1 cellular context compared by ENCODE assay signal in the genomic region with DNA sequence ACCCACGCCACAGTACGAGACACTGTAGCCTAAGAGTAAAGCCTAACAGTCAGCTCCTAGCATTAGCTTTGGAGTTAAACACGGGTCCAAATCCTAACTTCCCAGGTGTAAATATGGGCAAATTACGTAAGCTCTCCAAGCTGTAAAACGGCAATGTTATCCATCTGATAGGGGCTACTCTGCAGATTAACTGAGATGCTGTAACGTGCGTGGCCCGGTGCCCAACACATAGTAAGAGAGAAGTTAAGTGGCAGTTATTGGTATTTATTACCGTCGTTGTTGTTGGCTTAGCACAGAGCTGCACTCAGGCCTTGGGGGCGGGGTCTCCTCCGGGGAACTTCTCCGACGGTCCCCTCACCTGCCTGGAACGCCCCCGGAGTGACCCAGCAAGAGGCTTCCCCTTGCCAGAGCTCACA.
TF ChIP-seq lines count a peak whose summit lies in the region.

No MANE protein-coding gene starts in this region.

TF ChIP-seq in K562, 482 proteins besides CTCF, POLR2A, EP300 and RAD21:
- TF ChIP-seq ZNF274 (IDR thresholded peaks at IDR 0.05; ENCODE audit: borderline replicate concordance, low read depth, low read length): no peak
- no peak for TF ChIP-seq TAF7 (tag; IDR thresholded peaks at IDR 0.05)
- TF ChIP-seq RBM17 (IDR thresholded peaks at IDR 0.05; ENCODE audit: borderline replicate concordance, low read depth, low read length): no peak
- TF ChIP-seq BCOR (IDR thresholded peaks at IDR 0.05): peak; percentile 68
- no peak for TF ChIP-seq JUN (IDR thresholded peaks at IDR 0.05; ENCODE audit: borderline replicate concordance, low read depth, low read length)
- 0 out of 2 replicates have a peak, but pooled peaks have one; percentile 22 for TF ChIP-seq JUN (CRISPR knock-in tag; IDR thresholded peaks at IDR 0.05; ENCODE audit: borderline replicate concordance)
- peak; percentile 23 for TF ChIP-seq BRD9 (IDR thresholded peaks at IDR 0.05; ENCODE audit: low read depth, partially characterized antibody)
- TF ChIP-seq CEBPG (CRISPR knock-in tag; IDR thresholded peaks at IDR 0.05): 0 out of 2 replicates have a peak, but pooled peaks have one; percentile 38
- no peak for TF ChIP-seq CEBPG (tag; conservative IDR thresholded peaks at IDR 0.05 in 1 of 2, IDR thresholded peaks at IDR 0.05 in 1 of 2)
- peak; percentile 13; the same call in 1 of the 2 replicates for TF ChIP-seq ZNF695 (CRISPR knock-in tag; IDR thresholded peaks at IDR 0.05)
- peak; percentile 44 for TF ChIP-seq CHD4 (IDR thresholded peaks at IDR 0.05; ENCODE audit: insufficient read depth, insufficient replicate concordance, low read depth, low read length, poor library complexity, severe bottlenecking)
- no peak for TF ChIP-seq PYGO2 (tag; IDR thresholded peaks at IDR 0.05)
- TF ChIP-seq, protein P1, sequence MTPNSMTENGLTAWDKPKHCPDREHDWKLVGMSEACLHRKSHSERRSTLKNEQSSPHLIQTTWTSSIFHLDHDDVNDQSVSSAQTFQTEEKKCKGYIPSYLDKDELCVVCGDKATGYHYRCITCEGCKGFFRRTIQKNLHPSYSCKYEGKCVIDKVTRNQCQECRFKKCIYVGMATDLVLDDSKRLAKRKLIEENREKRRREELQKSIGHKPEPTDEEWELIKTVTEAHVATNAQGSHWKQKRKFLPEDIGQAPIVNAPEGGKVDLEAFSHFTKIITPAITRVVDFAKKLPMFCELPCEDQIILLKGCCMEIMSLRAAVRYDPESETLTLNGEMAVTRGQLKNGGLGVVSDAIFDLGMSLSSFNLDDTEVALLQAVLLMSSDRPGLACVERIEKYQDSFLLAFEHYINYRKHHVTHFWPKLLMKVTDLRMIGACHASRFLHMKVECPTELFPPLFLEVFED (CRISPR knock-in tag; conservative IDR thresholded peaks at IDR 0.05): no peak
- TF ChIP-seq EGR1 (conservative IDR thresholded peaks at IDR 0.05): 0 out of 2 replicates have a peak, but pooled peaks have one; percentile 53
- no peak for TF ChIP-seq SMC3 (conservative IDR thresholded peaks at IDR 0.05; ENCODE audit: insufficient read depth, low read depth, low read length)
- TF ChIP-seq ZNF77 (CRISPR knock-in tag; IDR thresholded peaks at IDR 0.05): no peak
- TF ChIP-seq, protein P2, sequence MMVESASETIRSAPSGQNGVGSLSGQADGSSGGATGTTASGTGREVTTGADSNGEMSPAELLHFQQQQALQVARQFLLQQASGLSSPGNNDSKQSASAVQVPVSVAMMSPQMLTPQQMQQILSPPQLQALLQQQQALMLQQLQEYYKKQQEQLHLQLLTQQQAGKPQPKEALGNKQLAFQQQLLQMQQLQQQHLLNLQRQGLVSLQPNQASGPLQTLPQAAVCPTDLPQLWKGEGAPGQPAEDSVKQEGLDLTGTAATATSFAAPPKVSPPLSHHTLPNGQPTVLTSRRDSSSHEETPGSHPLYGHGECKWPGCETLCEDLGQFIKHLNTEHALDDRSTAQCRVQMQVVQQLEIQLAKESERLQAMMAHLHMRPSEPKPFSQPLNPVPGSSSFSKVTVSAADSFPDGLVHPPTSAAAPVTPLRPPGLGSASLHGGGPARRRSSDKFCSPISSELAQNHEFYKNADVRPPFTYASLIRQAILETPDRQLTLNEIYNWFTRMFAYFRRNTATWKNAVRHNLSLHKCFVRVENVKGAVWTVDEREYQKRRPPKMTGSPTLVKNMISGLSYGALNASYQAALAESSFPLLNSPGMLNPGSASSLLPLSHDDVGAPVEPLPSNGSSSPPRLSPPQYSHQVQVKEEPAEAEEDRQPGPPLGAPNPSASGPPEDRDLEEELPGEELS (CRISPR knock-in tag; IDR thresholded peaks at IDR 0.05; ENCODE audit: borderline replicate concordance): no peak
- TF ChIP-seq NFIC (IDR thresholded peaks at IDR 0.05): peak; percentile 3; the same call in 1 of the 2 replicates
- TF ChIP-seq KAT7 (CRISPR knock-in tag; IDR thresholded peaks at IDR 0.05; ENCODE audit: borderline replicate concordance): 0 out of 2 replicates have a peak, but pooled peaks have one; percentile 56
- peak; percentile 51; the same call in 1 of the 2 replicates for TF ChIP-seq SMARCA4 (IDR thresholded peaks at IDR 0.05)
- TF ChIP-seq PREB (CRISPR knock-in tag; IDR thresholded peaks at IDR 0.05): no peak
- TF ChIP-seq KLF16 (IDR thresholded peaks at IDR 0.05): no peak
- 0 out of 4 replicates have a peak, but pooled peaks of 1 of the 2 experiments have one; percentile 5 for TF ChIP-seq TRIM24 (IDR thresholded peaks at IDR 0.05)
- peak; percentile 74 for TF ChIP-seq CHD1 (IDR thresholded peaks at IDR 0.05; ENCODE audit: low read length)
- TF ChIP-seq SIN3A (IDR thresholded peaks at IDR 0.05; ENCODE audit: borderline replicate concordance in 2 of 2, control insufficient read depth in 1 of 2, low read depth in 2 of 2, low read length in 2 of 2): 0 out of 4 replicates have a peak, but pooled peaks of 1 of the 2 experiments have one; percentile 7
- TF ChIP-seq MIER1 (IDR thresholded peaks at IDR 0.05; ENCODE audit: low read depth): no peak
- TF ChIP-seq SAP30 (IDR thresholded peaks at IDR 0.05; ENCODE audit: borderline replicate concordance, insufficient read depth, low read depth, low read length, poor library complexity, severe bottlenecking): peak; percentile 94
- peak; percentile 26; the same call in 1 of the 2 replicates for TF ChIP-seq SMARCE1 (IDR thresholded peaks at IDR 0.05)
- 0 out of 2 replicates have a peak, but pooled peaks have one; percentile 19 for TF ChIP-seq RFX5 (IDR thresholded peaks at IDR 0.05; ENCODE audit: low read depth, low read length)
- TF ChIP-seq FOXK2 (conservative IDR thresholded peaks at IDR 0.05 in 1 of 2, IDR thresholded peaks at IDR 0.05 in 1 of 2; ENCODE audit: low read depth in 2 of 2): peak; percentile 12 to 14; a peak in 2 of 4 replicates
- TF ChIP-seq KDM4B (IDR thresholded peaks at IDR 0.05; ENCODE audit: borderline replicate concordance in 2 of 2, low read depth in 1 of 2): 0 out of 4 replicates have a peak, but pooled peaks of 1 of the 2 experiments have one; percentile 1
- 0 out of 2 replicates have a peak, but pooled peaks have one; percentile 50 for TF ChIP-seq NFRKB (IDR thresholded peaks at IDR 0.05; ENCODE audit: low read depth)
- peak; percentile 43; the same call in 1 of the 2 replicates for TF ChIP-seq ZC3H4 (CRISPR knock-in tag; IDR thresholded peaks at IDR 0.05; ENCODE audit: borderline replicate concordance)
- no peak for TF ChIP-seq POLR2G (IDR thresholded peaks at IDR 0.05; ENCODE audit: low read depth, low read length)
